Comparison of ENCODE assay signal across 12 cellular contexts in the genomic region with DNA sequence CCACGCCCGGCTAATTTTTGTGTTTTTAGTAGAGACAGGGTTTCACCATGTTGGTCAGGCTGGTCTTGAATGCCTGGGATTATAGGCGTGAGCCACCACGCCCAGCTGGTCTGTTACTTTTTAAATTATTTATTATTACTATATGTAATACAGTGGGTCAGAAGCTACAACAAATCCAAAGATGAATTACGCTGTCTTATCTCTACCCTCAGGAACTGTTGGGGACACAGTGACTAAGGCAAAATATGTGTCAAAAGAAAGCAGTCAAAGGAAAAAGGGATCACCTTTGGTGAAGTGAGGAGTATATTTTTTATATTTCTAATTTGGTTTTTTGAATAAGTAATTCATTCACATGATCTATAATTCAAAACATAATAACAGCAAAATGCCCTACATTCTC. TPM values are rescaled to one million over a fixed set of nuclear protein-coding genes. Genes with fewer than 3 reads are reported as not detected.
DNase-seq lines count a peak whose midpoint lies in the region; ATAC-seq, FAIRE-seq and TF ChIP-seq lines count a peak whose summit lies in the region.
"Had no signal": no experiment of that assay in that cellular context is flagged by ENCODE, and none has a peak within 500 bp of the region (broad histone marks: within the 10 kb centered on the region; RNA-seq: fewer than 3 reads in every experiment).

No MANE protein-coding gene starts in this region.

- DNase-seq in CD4-positive, alpha-beta memory T cell = no peak
- no peak for DNase-seq in activated naive CD4-positive, alpha-beta T cell treated with anti-CD3 and anti-CD28 coated beads, Interleukin-2, amount 50 U/mL, for 72 hours (ENCODE audit: low spot score in 2 of 2)
- DNase-seq in naive thymus-derived CD4-positive, alpha-beta T cell = no peak
- DNase-seq in medulla oblongata (ENCODE audit: extremely low spot score) (no peak), hepatic stellate cell (ENCODE audit: low spot score) (no peak), cerebellar cortex (ENCODE audit: low spot score) (no peak), urothelium cell line (ENCODE audit: low spot score) (no peak)
- DNase-seq: activated gamma-delta T cell treated with Interleukin-2 at 50 U/mL for 16 hours; colonic mucosa; stimulated activated CD4-positive, alpha-beta T cell treated with anti-CD3 and anti-CD28 coated beads, Interleukin-15, amount 100 ng/mL, for 24 hours had no signal

- CTCF ChIA-PET in CD4-positive, alpha-beta memory T cell (lab: Charles Lee; ENCODE audit: partially characterized antibody) = interaction anchor here (0.9 to 5.2 kb wide), 7 partner anchors 24 to 506 kb away, joined by 3 to 25 read pairs (median 4); partner anchors contain the start of gene METTL21A
- CTCF ChIA-PET in naive thymus-derived CD4-positive, alpha-beta T cell (lab: Charles Lee) = interaction anchor here (0.6 kb wide), 2 partner anchors 93 to 103 kb away, joined by 3 read pairs; no protein-coding TSS in a partner anchor

- ATAC-seq in activated naive CD4-positive, alpha-beta T cell treated with anti-CD3 and anti-CD28 coated beads, Interleukin-2, amount 50 U/mL, for 72 hours = no peak
- ATAC-seq in naive thymus-derived CD4-positive, alpha-beta T cell = no peak

- H3K4me1 Mint-ChIP-seq in CD4-positive, alpha-beta memory T cell = peaks cover 37 to 85% (median 56%) of the 10 kb centered on the region in 4 donors
- peaks cover 40 to 81% (median 62%) of the 10 kb centered on the region in 7 donors for H3K4me1 Mint-ChIP-seq in naive thymus-derived CD4-positive, alpha-beta T cell

- no peak overlapping the region for H3K4me3 ChIP-seq in CD4-positive, alpha-beta memory T cell (ENCODE audit: low read length in 2 of 2)
- no peak overlapping the region for H3K4me3 ChIP-seq in naive thymus-derived CD4-positive, alpha-beta T cell (ENCODE audit: low read length)
- H3K4me3 ChIP-seq: colonic mucosa had no signal

- peaks cover 0 to 2% of the 10 kb centered on the region in 2 donors for H3K27me3 Mint-ChIP-seq in CD4-positive, alpha-beta memory T cell
- peaks cover 0 to 4% (median 0%) of the 10 kb centered on the region in 5 donors for H3K27me3 Mint-ChIP-seq in naive thymus-derived CD4-positive, alpha-beta T cell

- FAIRE-seq in urothelium cell line (lab: Jason Lieb, UNC) = no peak
- FAIRE-seq: RCC 7860 had no signal

- peak overlapping the region in 7 of 8 donors; percentile 17 to 64 (median 46) for H3K4me3 Mint-ChIP-seq in CD4-positive, alpha-beta memory T cell
- H3K4me3 Mint-ChIP-seq in naive thymus-derived CD4-positive, alpha-beta T cell = peak overlapping the region; percentile 36 to 95 (median 58)

- H3K9me3 ChIP-seq in CD4-positive, alpha-beta memory T cell (ENCODE audit: control insufficient read depth in 1 of 2, low read length in 2 of 2) = no peaks in the 10 kb centered on the region
- no peaks in the 10 kb centered on the region for H3K9me3 ChIP-seq in naive thymus-derived CD4-positive, alpha-beta T cell (ENCODE audit: control insufficient read depth in 2 of 3, low read length in 3 of 3)
- H3K9me3 ChIP-seq: colonic mucosa had no signal

- H3K27ac ChIP-seq in 22Rv1 = peak overlapping the region; percentile 38
- H3K27ac ChIP-seq in CD4-positive, alpha-beta memory T cell (ENCODE audit: low read depth, low read length) = peak overlapping the region; percentile 49
- H3K27ac ChIP-seq in naive thymus-derived CD4-positive, alpha-beta T cell (ENCODE audit: low read depth, low read length) = peak overlapping the region; percentile 98

- H3K36me3 ChIP-seq in CD4-positive, alpha-beta memory T cell (ENCODE audit: insufficient read depth, low read length) = no peaks in the 10 kb centered on the region
- peaks cover 0 to 3% (median 0%) of the 10 kb centered on the region in 3 experiments for H3K36me3 ChIP-seq in naive thymus-derived CD4-positive, alpha-beta T cell (ENCODE audit: control insufficient read depth in 2 of 3, insufficient read depth in 3 of 3, low read length in 3 of 3)
- H3K36me3 ChIP-seq: colonic mucosa had no signal

- TF ChIP-seq CTCF in 22Rv1 (IDR thresholded peaks at IDR 0.05) = no peak

- H3K9me3 Mint-ChIP-seq in CD4-positive, alpha-beta memory T cell = peaks cover 0 to 2% (median 0%) of the 10 kb centered on the region in 8 donors
- no peaks in the 10 kb centered on the region for H3K9me3 Mint-ChIP-seq in activated naive CD4-positive, alpha-beta T cell treated with anti-CD3 and anti-CD28 coated beads, Interleukin-2, amount 50 U/mL, for 72 hours
- peaks cover 0 to 8% (median 0%) of the 10 kb centered on the region in 11 donors for H3K9me3 Mint-ChIP-seq in naive thymus-derived CD4-positive, alpha-beta T cell

- POLR2A ChIA-PET in CD4-positive, alpha-beta memory T cell (lab: Charles Lee; ENCODE audit: partially characterized antibody) = interaction anchor here (0.6 to 12.0 kb wide), 6 partner anchors 13 to 368 kb away, joined by 3 to 223 read pairs (median 4); partner anchors contain the start of genes KLF7 and METTL21A
- POLR2A ChIA-PET in naive thymus-derived CD4-positive, alpha-beta T cell (lab: Charles Lee) = interaction anchor here (0.7 to 2.9 kb wide), 3 partner anchors 31 to 90 kb away, joined by 3 to 13 read pairs (median 3); partner anchors contain the start of gene METTL21A

- H3K4me1 ChIP-seq in CD4-positive, alpha-beta memory T cell (ENCODE audit: insufficient read depth, low read length) = peaks cover 81% of the 10 kb centered on the region
- H3K4me1 ChIP-seq in naive thymus-derived CD4-positive, alpha-beta T cell (ENCODE audit: control insufficient read depth in 2 of 2, insufficient read depth in 2 of 2, low read length in 2 of 2) = peaks cover 38 to 62% of the 10 kb centered on the region in 2 donors

- no peaks in the 10 kb centered on the region for H3K27me3 ChIP-seq in CD4-positive, alpha-beta memory T cell (ENCODE audit: insufficient read depth, low read length)
- H3K27me3 ChIP-seq in naive thymus-derived CD4-positive, alpha-beta T cell (ENCODE audit: control insufficient read depth in 2 of 2, insufficient read depth in 2 of 2, low read length in 2 of 2) = no peaks in the 10 kb centered on the region
- H3K27me3 ChIP-seq: colonic mucosa had no signal

- intact Hi-C loops in CD4-positive, alpha-beta memory T cell (cut with micrococcal nuclease) = loop anchor here (2.0 to 5.0 kb wide), 3 partner anchors 16 to 733 kb away; partner anchors contain the start of gene PIKFYVE
- intact Hi-C loops in naive thymus-derived CD4-positive, alpha-beta T cell (cut with micrococcal nuclease) = loop anchor here in 1 of 2 donors (10.0 kb wide), 1 partner anchor 50 kb away; no protein-coding TSS in a partner anchor

- peaks cover 1 to 35% of the 10 kb centered on the region in 2 donors for H3K36me3 Mint-ChIP-seq in CD4-positive, alpha-beta memory T cell
- H3K36me3 Mint-ChIP-seq in activated naive CD4-positive, alpha-beta T cell treated with anti-CD3 and anti-CD28 coated beads, Interleukin-2, amount 50 U/mL, for 72 hours = peaks cover 15 to 44% of the 10 kb centered on the region in 2 donors
- H3K36me3 Mint-ChIP-seq in naive thymus-derived CD4-positive, alpha-beta T cell = peaks cover 0 to 22% (median 14%) of the 10 kb centered on the region in 5 donors

- H3K27ac Mint-ChIP-seq in CD4-positive, alpha-beta memory T cell = peak overlapping the region; percentile 82 to 98 (median 89)
- H3K27ac Mint-ChIP-seq in activated naive CD4-positive, alpha-beta T cell treated with anti-CD3 and anti-CD28 coated beads, Interleukin-2, amount 50 U/mL, for 72 hours = peak overlapping the region; percentile 56 to 69
- H3K27ac Mint-ChIP-seq in naive thymus-derived CD4-positive, alpha-beta T cell = peak overlapping the region in 8 of 9 donors; percentile 20 to 99 (median 90)

RNA-seq across cellular contexts. Expression of gene CREB1, which starts 4.6 kb away (rescaled TPM):
- total RNA-seq in CD4-positive, alpha-beta memory T cell = 100 to 1,000 TPM; 128 TPM
- polyA plus RNA-seq in CD4-positive, alpha-beta memory T cell = 10 to 100 TPM; 60.0 to 75.8 TPM
- 10 to 100 TPM; 68.1 to 89.3 TPM for total RNA-seq in activated naive CD4-positive, alpha-beta T cell treated with anti-CD3 and anti-CD28 coated beads, Interleukin-2, amount 50 U/mL, for 72 hours
- total RNA-seq in naive thymus-derived CD4-positive, alpha-beta T cell = 100 to 1,000 TPM in 4 of 5 experiments, 10 to 100 TPM in 1; 89.7 to 141 (median 115) TPM
- polyA plus RNA-seq in naive thymus-derived CD4-positive, alpha-beta T cell = 10 to 100 TPM; 71.1 to 85.7 TPM

Comparison
In these comparisons a context has a peak if more than half of its experiments do, and no peak if none do; other contexts are left out.
1. H3K27ac ChIP-seq: peak in every context shown above with its lines; median percentile 98 in naive thymus-derived CD4-positive, alpha-beta T cell; 49 in CD4-positive, alpha-beta memory T cell; 38 in 22Rv1.